Comparison of ENCODE assay signal across 24 cellular contexts in the genomic region with DNA sequence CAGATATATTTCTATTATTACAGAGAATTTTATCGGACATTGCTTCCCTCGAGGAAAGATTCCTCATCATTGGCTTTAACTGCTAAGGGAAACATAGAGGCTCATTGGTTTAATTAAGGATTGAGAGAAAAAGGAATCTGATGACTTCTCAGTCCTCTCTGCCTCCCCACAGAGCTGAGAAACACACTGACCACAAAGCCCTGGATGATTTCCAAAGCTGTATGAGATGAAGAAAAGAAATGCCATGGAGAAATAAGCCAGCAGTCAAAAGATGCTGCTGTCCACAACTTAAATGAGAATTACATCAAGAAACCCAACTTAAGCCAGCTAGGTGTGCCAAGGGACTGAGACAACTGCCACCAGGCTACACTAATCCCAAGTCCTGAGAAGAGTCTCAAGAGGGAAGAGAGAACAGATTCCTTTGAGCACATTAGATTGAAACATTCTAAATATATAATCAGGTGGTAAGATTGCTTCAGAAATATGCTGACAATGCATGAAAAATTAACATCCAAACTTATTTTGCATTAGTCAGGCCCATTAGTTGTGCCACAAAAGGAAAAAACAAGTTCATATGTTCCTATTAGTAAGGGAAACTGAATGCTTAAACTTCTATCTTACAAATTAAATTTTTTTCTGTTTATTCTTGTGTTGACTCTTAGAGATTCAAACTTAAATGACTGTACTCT.
A peak's percentile ranks its signal among the peaks of the same experiment; 100 is the strongest.
DNase-seq lines count a peak whose midpoint lies in the region; ATAC-seq, FAIRE-seq and TF ChIP-seq lines count a peak whose summit lies in the region.
"Had no signal": no experiment of that assay in that cellular context is flagged by ENCODE, and none has a peak within 500 bp of the region (broad histone marks: within the 10 kb centered on the region; RNA-seq: fewer than 3 reads in every experiment).

No MANE protein-coding gene starts in this region.

- no peaks in the 10 kb centered on the region for H3K9me3 ChIP-seq in left lung
- no peaks in the 10 kb centered on the region for H3K9me3 ChIP-seq in small intestine (ENCODE audit: control insufficient read depth, low read depth)
- no peaks in the 10 kb centered on the region for H3K9me3 ChIP-seq in H9 (ENCODE audit: control insufficient read depth, low read depth, low read length)
- H3K9me3 ChIP-seq: gastrocnemius medialis, upper lobe of left lung had no signal

- H2AK5ac ChIP-seq in H9 (ENCODE audit: insufficient read length, low read length): no peak overlapping the region

- H3K23ac ChIP-seq in H9 (ENCODE audit: insufficient read length, low read depth, low read length): no peak overlapping the region

- no peak overlapping the region for H3K9ac ChIP-seq in H9 (ENCODE audit: extremely low read depth, insufficient read length, low read length)
- H3K9ac ChIP-seq: parathyroid adenoma had no signal

- no peak for FAIRE-seq in small intestine (lab: Jason Lieb, UNC)
- FAIRE-seq: endometrium had no signal

- no peak overlapping the region for H3K4me3 Mint-ChIP-seq in H9
- H3K4me3 Mint-ChIP-seq: natural killer cell treated with Interleukin-12 subunit alpha and Interleukin-12 subunit beta and Interleukin-15 and Interleukin-18, amount 100 ng/mL, for 72 hours; stimulated activated naive CD8-positive, alpha-beta T cell treated with anti-CD3 and anti-CD28 coated beads, Interleukin-15, amount 100 ng/mL, for 72 hours had no signal

- ATAC-seq in left lung: peak; percentile 39
- no peak for ATAC-seq in GM21367 (IDR thresholded peaks at IDR 0.05; ENCODE audit: unreplicated experiment)
- ATAC-seq: gastrocnemius medialis; HCT116; natural killer cell treated with Interleukin-12 subunit alpha and Interleukin-12 subunit beta and Interleukin-15 and Interleukin-18, amount 100 ng/mL, for 72 hours; stimulated activated naive CD8-positive, alpha-beta T cell treated with anti-CD3 and anti-CD28 coated beads, Interleukin-15, amount 100 ng/mL, for 72 hours had no signal

- H3K9me3 Mint-ChIP-seq in H9: no peaks in the 10 kb centered on the region

- DNase-seq in A172 (ENCODE audit: low spot score) (peak; percentile 57), M059J (ENCODE audit: low read depth) (peak; percentile 15), brain microvascular endothelial cell (peak; percentile 51), left lung (no peak), small intestine (no peak), H9 (no peak), SK-N-DZ (ENCODE audit: low spot score) (no peak)
- DNase-seq: activated CD4-positive, alpha-beta T cell treated with anti-CD3 and anti-CD28 coated beads, Interleukin-2, amount 50 U/mL, for 1 hour; amygdala; gastrocnemius medialis; NCI-H1048; NCI-H2107; NCI-H526; SHP77; stimulated activated CD4-positive, alpha-beta T cell treated with anti-CD3 and anti-CD28 coated beads, Interleukin-2, amount 100 ng/mL, for 48 hours; stimulated activated naive CD8-positive, alpha-beta T cell treated with anti-CD3 and anti-CD28 coated beads, Interleukin-15, amount 100 ng/mL, for 72 hours; upper lobe of left lung had no signal

- H3K79me1 ChIP-seq in H9 (ENCODE audit: insufficient read depth, low read depth, low read length, poor library complexity, severe bottlenecking): no peaks in the 10 kb centered on the region

- H3K4me1 Mint-ChIP-seq in H9: no peaks in the 10 kb centered on the region
- H3K4me1 Mint-ChIP-seq: stimulated activated naive CD8-positive, alpha-beta T cell treated with anti-CD3 and anti-CD28 coated beads, Interleukin-15, amount 100 ng/mL, for 72 hours had no signal

- no peak overlapping the region for H3K56ac ChIP-seq in H9 (ENCODE audit: insufficient read length, low read depth, low read length)

- H3K36me3 Mint-ChIP-seq in H9 (ENCODE audit: insufficient read depth in 1 of 3, low read depth in 3 of 3): no peaks in the 10 kb centered on the region
- H3K36me3 Mint-ChIP-seq: natural killer cell treated with Interleukin-12 subunit alpha and Interleukin-12 subunit beta and Interleukin-15 and Interleukin-18, amount 100 ng/mL, for 72 hours had no signal

- 77 to 84% (median 78%) methylated on average over 2 of the region's 2 CpGs for WGBS in small intestine, 3 donors
- no CpG with 5 or more reads among the region's 2 CpGs for WGBS in H9 (ENCODE audit: extremely low coverage, insufficient read length, low lambda C conversion rate)

- H3K4ac ChIP-seq in H9 (ENCODE audit: low read depth, low read length): no peak overlapping the region

- no peak overlapping the region for H2BK15ac ChIP-seq in H9 (ENCODE audit: low read depth, low read length)

- H3K4me1 ChIP-seq in left lung (peaks cover 0 to 5% of the 10 kb centered on the region in 2 donors), small intestine (ENCODE audit: control insufficient read depth in 2 of 2, insufficient read depth in 1 of 2, low read depth in 1 of 2, low read length in 1 of 2) (no peaks in the 10 kb centered on the region), H9 (ENCODE audit: insufficient read depth, low read length) (no peaks in the 10 kb centered on the region)
- H3K4me1 ChIP-seq: gastrocnemius medialis, parathyroid adenoma, upper lobe of left lung had no signal

- H4K5ac ChIP-seq in H9 (ENCODE audit: insufficient read length, low read depth, low read length): no peak overlapping the region

- H2AFZ ChIP-seq in H9 (ENCODE audit: low read length): no peak overlapping the region
- H2AFZ ChIP-seq: parathyroid adenoma had no signal

- no peaks in the 10 kb centered on the region for H4K20me1 ChIP-seq in H9 (ENCODE audit: control insufficient read depth, insufficient read depth, insufficient read length)

- no peak overlapping the region for H3K27ac Mint-ChIP-seq in H9
- H3K27ac Mint-ChIP-seq: natural killer cell treated with Interleukin-12 subunit alpha and Interleukin-12 subunit beta and Interleukin-15 and Interleukin-18, amount 100 ng/mL, for 72 hours; stimulated activated naive CD8-positive, alpha-beta T cell treated with anti-CD3 and anti-CD28 coated beads, Interleukin-15, amount 100 ng/mL, for 72 hours had no signal

- H3K27me3 ChIP-seq in brain microvascular endothelial cell (replicated peaks) (no peaks in the 10 kb centered on the region), left lung (no peaks in the 10 kb centered on the region), small intestine (ENCODE audit: control insufficient read depth in 2 of 2, insufficient read depth in 2 of 2, low read length in 2 of 2) (no peaks in the 10 kb centered on the region), H9 (ENCODE audit: insufficient read depth, low read length) (no peaks in the 10 kb centered on the region)
- H3K27me3 ChIP-seq: gastrocnemius medialis, upper lobe of left lung had no signal

- H2BK20ac ChIP-seq in H9 (ENCODE audit: low read depth, low read length, poor library complexity, severe bottlenecking): no peak overlapping the region

- no peaks in the 10 kb centered on the region for H3K79me2 ChIP-seq in H9 (ENCODE audit: insufficient read depth, low read length)
- H3K79me2 ChIP-seq: parathyroid adenoma had no signal

- H2BK5ac ChIP-seq in H9 (ENCODE audit: insufficient read length, low read length): no peak overlapping the region

- intact Hi-C loops in left lung (cut with DNase I): no loop called here

- no peak overlapping the region for H2BK120ac ChIP-seq in H9 (ENCODE audit: low read depth, low read length, poor library complexity, severe bottlenecking)

- H3K36me3 ChIP-seq in brain microvascular endothelial cell (replicated peaks) (no peaks in the 10 kb centered on the region), left lung (no peaks in the 10 kb centered on the region), small intestine (ENCODE audit: control insufficient read depth in 2 of 2, insufficient read depth in 2 of 2, low read length in 2 of 2) (no peaks in the 10 kb centered on the region)
- H3K36me3 ChIP-seq: gastrocnemius medialis, upper lobe of left lung had no signal

- H3K27ac ChIP-seq in brain microvascular endothelial cell: no peak overlapping the region
- H3K27ac ChIP-seq in left lung: no peak overlapping the region
- H3K27ac ChIP-seq in small intestine (ENCODE audit: low read depth in 1 of 2, low read length in 1 of 2): no peak overlapping the region
- no peak overlapping the region for H3K27ac ChIP-seq in H9 (ENCODE audit: insufficient read length, low read depth, low read length)
- H3K27ac ChIP-seq: C4-2B, coronary artery, gastrocnemius medialis, parathyroid adenoma, upper lobe of left lung had no signal

- no peak overlapping the region for H2BK12ac ChIP-seq in H9 (ENCODE audit: insufficient read length, low read depth, low read length)

- H3K4me3 ChIP-seq in brain microvascular endothelial cell (ENCODE audit: low read depth, low read length) (no peak overlapping the region), left lung (no peak overlapping the region), small intestine (ENCODE audit: low read depth in 1 of 2, low read length in 2 of 2) (no peak overlapping the region)
- H3K4me3 ChIP-seq: coronary artery, gastrocnemius medialis, upper lobe of left lung had no signal

- in situ Hi-C loops in brain microvascular endothelial cell (cut with HindIII; ENCODE audit: low pct_ligation_motif_present, low sequenced_read_pairs): no loop called here

- H3K14ac ChIP-seq in H9 (ENCODE audit: insufficient read depth, low read length): no peak overlapping the region

- H3K18ac ChIP-seq in H9 (ENCODE audit: insufficient read length, low read depth, low read length): no peak overlapping the region

- no peak overlapping the region for H4K8ac ChIP-seq in H9 (replicated peaks; ENCODE audit: insufficient read length, low read depth, low read length)

- H4K91ac ChIP-seq in H9 (ENCODE audit: insufficient read length, low read depth, low read length): no peak overlapping the region

- TF ChIP-seq CTCF in brain microvascular endothelial cell (IDR thresholded peaks at IDR 0.05; ENCODE audit: low read depth, low read length, missing control alignments) (no peak), left lung (IDR thresholded peaks at IDR 0.05) (no peak), H9 (conservative IDR thresholded peaks at IDR 0.05) (no peak)

- no peaks in the 10 kb centered on the region for H3K23me2 ChIP-seq in H9 (ENCODE audit: insufficient read length, low read depth, low read length, poor library complexity, severe bottlenecking)

- no peak overlapping the region for H3K4me2 ChIP-seq in H9 (ENCODE audit: insufficient read depth, insufficient read length, low read length)

- H3K27me3 Mint-ChIP-seq in H9 (ENCODE audit: low read depth): no peaks in the 10 kb centered on the region; the same call in 1 of the 2 replicates
- H3K27me3 Mint-ChIP-seq: natural killer cell treated with Interleukin-12 subunit alpha and Interleukin-12 subunit beta and Interleukin-15 and Interleukin-18, amount 100 ng/mL, for 72 hours; stimulated activated naive CD8-positive, alpha-beta T cell treated with anti-CD3 and anti-CD28 coated beads, Interleukin-15, amount 100 ng/mL, for 72 hours had no signal

- no peak overlapping the region for H3T11ph ChIP-seq in H9 (ENCODE audit: low read length)

Comparison
In these comparisons a context has a peak if more than half of its experiments do, and no peak if none do; other contexts are left out.
1. DNase-seq: peak in A172 (single experiment), M059J (single experiment) and brain microvascular endothelial cell (single experiment); none in left lung (0 of 2), small intestine (single experiment), H9 (single experiment) and SK-N-DZ (single experiment).